Comparison of ENCODE assay signal across 18 cellular contexts in the genomic region with DNA sequence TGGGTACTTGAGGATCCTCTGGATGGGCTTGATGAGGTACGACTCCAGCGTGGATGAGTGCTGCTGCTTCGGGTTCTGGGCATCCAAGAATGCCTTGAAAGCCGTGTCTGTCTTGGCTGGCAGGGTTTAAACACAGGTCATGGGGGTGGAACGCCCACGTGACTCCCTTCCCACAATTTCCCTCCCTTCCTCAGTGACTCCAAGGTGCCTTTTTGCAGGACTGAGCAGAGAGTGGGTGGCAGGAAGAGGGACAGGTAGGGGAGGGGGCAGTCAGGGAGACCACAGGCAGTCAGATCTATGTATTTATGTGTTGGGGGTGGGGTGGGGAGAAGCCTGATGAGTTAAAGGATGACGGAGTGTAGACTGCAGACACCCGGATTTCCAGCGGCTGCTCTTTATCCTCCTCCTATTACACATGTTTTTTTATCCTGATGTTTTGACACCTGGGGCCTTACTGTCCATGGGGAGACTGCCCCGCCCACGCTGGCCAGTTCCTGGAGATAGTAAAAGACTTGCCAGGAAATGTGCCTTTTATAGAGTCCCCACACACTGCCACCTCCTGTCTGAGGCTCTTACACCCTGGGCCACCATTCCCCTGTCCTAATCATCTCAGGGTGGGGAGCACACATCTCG.
"Had no signal": no experiment of that assay in that cellular context is flagged by ENCODE, and none has a peak within 500 bp of the region (broad histone marks: within the 10 kb centered on the region; RNA-seq: fewer than 3 reads in every experiment).

No MANE protein-coding gene starts in this region.

- H3K4me3 Mint-ChIP-seq: T-helper 17 cell had no signal

- H3K9me3 ChIP-seq: gastroesophageal sphincter, heart right ventricle, mucosa of descending colon, transverse colon, vagina had no signal

- H3K36me3 ChIP-seq: cardiac muscle cell, gastroesophageal sphincter, heart right ventricle, transverse colon, vagina, WERI-Rb-1 had no signal

- H3K27me3 Mint-ChIP-seq: naive thymus-derived CD4-positive, alpha-beta T cell; T-helper 17 cell had no signal

- H3K4me3 ChIP-seq: cardiac muscle cell, gastroesophageal sphincter, heart right ventricle, lung, mucosa of descending colon, skin epidermis, transverse colon, vagina had no signal

- H3K27me3 ChIP-seq: cardiac muscle cell, transverse colon, vagina had no signal

- H3K4me1 ChIP-seq: gastroesophageal sphincter, transverse colon, vagina had no signal

- DNase-seq: activated CD4-positive, alpha-beta T cell treated with anti-CD3 and anti-CD28 coated beads for 48 hours; activated naive CD4-positive, alpha-beta T cell treated with anti-CD3 and anti-CD28 coated beads, Interleukin-2, amount 50 U/mL, for 16 hours; left colon; mucosa of descending colon; naive thymus-derived CD4-positive, alpha-beta T cell; retina; stimulated activated CD4-positive, alpha-beta T cell treated with anti-CD3 and anti-CD28 coated beads, Interleukin-15, amount 100 ng/mL, for 24 hours; stimulated activated CD4-positive, alpha-beta T cell treated with anti-CD3 and anti-CD28 coated beads, Interleukin-4, amount 100 ng/mL, for 24 hours; stimulated activated naive CD4-positive, alpha-beta T cell treated with Interleukin-2 at 50 U/mL for 16 hours; T-helper 17 cell; transverse colon; WERI-Rb-1 had no signal

- ATAC-seq: gastroesophageal sphincter; left colon; mucosa of descending colon; naive thymus-derived CD4-positive, alpha-beta T cell; T-helper 17 cell had no signal

- H3K27ac ChIP-seq: cardiac muscle cell, gastroesophageal sphincter, skin epidermis, vagina, WERI-Rb-1 had no signal
